In the genomic region with DNA sequence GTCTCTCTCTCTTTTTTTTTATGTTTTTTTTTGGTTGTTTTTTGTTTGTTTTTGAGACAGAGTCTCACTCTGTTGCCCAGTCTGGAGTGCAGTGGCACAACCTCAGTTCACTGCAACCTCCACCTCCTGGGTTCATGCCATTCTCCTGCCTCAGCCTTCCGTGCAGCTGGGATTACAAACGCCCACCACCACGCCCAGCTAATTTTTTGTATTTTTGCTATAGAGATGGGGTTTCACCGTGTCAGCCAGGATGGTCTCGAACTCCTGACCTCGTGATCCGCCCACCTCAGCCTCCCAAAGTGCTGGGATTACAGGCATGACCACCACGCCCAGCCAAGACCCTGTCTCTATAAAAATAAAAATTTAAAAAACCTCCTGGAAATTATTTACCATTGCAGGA, we compare ENCODE assay signal across 8 cellular contexts. TPM values are rescaled to one million over a fixed set of nuclear protein-coding genes. Genes with fewer than 3 reads are reported as not detected.
DNase-seq lines count a peak whose midpoint lies in the region; ATAC-seq, FAIRE-seq and TF ChIP-seq lines count a peak whose summit lies in the region.
"Not testable (repeated sequence)": the region's sequence is repeated elsewhere in the genome, so short reads cannot be mapped to it uniquely, and the experiment has no call there.

No MANE protein-coding gene starts in this region.

- H3K27me3 ChIP-seq in GM23338 (ENCODE audit: insufficient read depth); OCI-LY3 (ENCODE audit: low read depth, low read length); HepG2 (ENCODE audit: control insufficient read depth in 1 of 2, insufficient read depth in 2 of 2, low read length in 2 of 2); upper lobe of right lung: not testable (repeated sequence)

- H3F3A ChIP-seq in GM23338 (replicated peaks; ENCODE audit: low read depth) = not testable (repeated sequence)

- H4K20me1 ChIP-seq in GM23338 (replicated peaks; ENCODE audit: insufficient read depth) = peaks cover 17% of the 10 kb centered on the region
- peaks cover 19% of the 10 kb centered on the region for H4K20me1 ChIP-seq in OCI-LY3 (ENCODE audit: insufficient read depth, low read length)
- H4K20me1 ChIP-seq in HepG2 (ENCODE audit: insufficient read depth, low read length) = not testable (repeated sequence)

- not testable (repeated sequence) for DNase-seq in GM23338 (ENCODE audit: low spot score); central memory CD8-positive, alpha-beta T cell (ENCODE audit: low spot score in 2 of 2); HepG2 (ENCODE audit: low spot score)
- DNase-seq in activated CD8-positive, alpha-beta memory T cell treated with anti-CD3 and anti-CD28 coated beads for 24 hours = peak; percentile 30
- DNase-seq in upper lobe of right lung = peak; percentile 22

- ATAC-seq in GM23338; central memory CD8-positive, alpha-beta T cell (replicated peaks; ENCODE audit: extremely low read depth, poor library complexity, severe bottlenecking); HepG2; upper lobe of right lung: not testable (repeated sequence)

- not testable (repeated sequence) for TF ChIP-seq CTCF in GM23338 (conservative IDR thresholded peaks at IDR 0.05; ENCODE audit: low read depth in 2 of 2); HEK293 (tag by site-specific recombination; IDR thresholded peaks at IDR 0.05); OCI-LY3 (IDR thresholded peaks at IDR 0.05; ENCODE audit: low read depth, low read length); HepG2 (CRISPR knock-in tag; IDR thresholded peaks at IDR 0.05); upper lobe of right lung (IDR thresholded peaks at IDR 0.05)

- H3K9ac ChIP-seq in OCI-LY3 (ENCODE audit: low read length); HepG2 (ENCODE audit: insufficient read depth, low read depth, low read length): not testable (repeated sequence)

- intact Hi-C loops in dendritic cell treated with granulocyte-macrophage colony-stimulating factor and Interleukin-4, amounts not matched to agents 40 ng/mL and 50 ng/mL, for 4 days (cut with micrococcal nuclease); HepG2 (cut with micrococcal nuclease; ENCODE audit: unreplicated experiment); upper lobe of right lung (cut with DNase I): not testable (repeated sequence)

- CTCF ChIA-PET in HEK293 (lab: Yijun Ruan, JAX); HepG2 (lab: Yijun Ruan, JAX; ENCODE audit: low intra/inter-chr PET ratio, low total read pairs): not testable (repeated sequence)

- H3K9me3 Mint-ChIP-seq in GM23338; central memory CD8-positive, alpha-beta T cell; dendritic cell treated with granulocyte-macrophage colony-stimulating factor and Interleukin-4, amounts not matched to agents 40 ng/mL and 50 ng/mL, for 4 days: not testable (repeated sequence)

- H3K27me3 Mint-ChIP-seq in GM23338 (ENCODE audit: insufficient read depth, low read depth, poor library complexity); central memory CD8-positive, alpha-beta T cell; dendritic cell treated with granulocyte-macrophage colony-stimulating factor and Interleukin-4, amounts not matched to agents 40 ng/mL and 50 ng/mL, for 4 days: not testable (repeated sequence)

- not testable (repeated sequence) for TF ChIP-seq RAD21 in HepG2 (CRISPR knock-in tag; IDR thresholded peaks at IDR 0.05)

- H3K27ac Mint-ChIP-seq in GM23338 = not testable (repeated sequence)
- H3K27ac Mint-ChIP-seq in central memory CD8-positive, alpha-beta T cell (ENCODE audit: low read depth) = peak overlapping the region; percentile 41
- peak overlapping the region; percentile 17 for H3K27ac Mint-ChIP-seq in dendritic cell treated with granulocyte-macrophage colony-stimulating factor and Interleukin-4, amounts not matched to agents 40 ng/mL and 50 ng/mL, for 4 days

- 0 out of 2 replicates have a peak overlapping the region, but pooled peaks have one; percentile 50 for H3K27ac ChIP-seq in GM23338 (ENCODE audit: low read depth)
- H3K27ac ChIP-seq in HEK293 (ENCODE audit: extremely low read depth, low read depth, low read length); OCI-LY3 (ENCODE audit: low read length); HepG2 (ENCODE audit: extremely low read length, insufficient read depth, low read length); upper lobe of right lung: not testable (repeated sequence)

- not testable (repeated sequence) for FAIRE-seq in HepG2 (lab: Jason Lieb, UNC)

- H3K9me3 ChIP-seq in HEK293 (ENCODE audit: control insufficient read depth, insufficient read depth, low read depth, low read length); OCI-LY3 (ENCODE audit: insufficient read depth, low read length); HepG2 (ENCODE audit: low read length); upper lobe of right lung: not testable (repeated sequence)

- H3K4me3 Mint-ChIP-seq in GM23338; central memory CD8-positive, alpha-beta T cell; dendritic cell treated with granulocyte-macrophage colony-stimulating factor and Interleukin-4, amounts not matched to agents 40 ng/mL and 50 ng/mL, for 4 days: not testable (repeated sequence)

- POLR2A ChIA-PET in HEK293 (lab: Yijun Ruan, JAX); HepG2 (lab: Yijun Ruan, JAX): not testable (repeated sequence)

- not testable (repeated sequence) for H3K4me3 ChIP-seq in GM23338; HEK293 (ENCODE audit: low read depth, low read length); OCI-LY3 (ENCODE audit: low read length); HepG2 (replicated peaks in 1 of 3; ENCODE audit: insufficient read depth in 1 of 3, low read depth in 2 of 3, low read length in 3 of 3); upper lobe of right lung

- H3K4me1 ChIP-seq in GM23338 (ENCODE audit: insufficient read depth); HEK293 (ENCODE audit: control insufficient read depth, insufficient read depth, low read length); HepG2 (ENCODE audit: insufficient read depth, low read length); upper lobe of right lung: not testable (repeated sequence)
- H3K4me1 ChIP-seq in OCI-LY3 (ENCODE audit: low read length) = peaks cover 15% of the 10 kb centered on the region

- WGBS in HepG2 (ENCODE audit: low lambda C conversion rate) = 98% methylated on average over 8 of the region's 8 CpGs

- TF ChIP-seq EP300 in HepG2 (IDR thresholded peaks at IDR 0.05; ENCODE audit: low read depth in 2 of 2, low read length in 2 of 2); HepG2 (CRISPR knock-in tag; IDR thresholded peaks at IDR 0.05; ENCODE audit: borderline replicate concordance): not testable (repeated sequence)

- H3K36me3 Mint-ChIP-seq in GM23338 (ENCODE audit: low read depth) = not testable (repeated sequence)
- peaks cover 18% of the 10 kb centered on the region for H3K36me3 Mint-ChIP-seq in central memory CD8-positive, alpha-beta T cell (ENCODE audit: insufficient read depth)
- peaks cover 27% of the 10 kb centered on the region for H3K36me3 Mint-ChIP-seq in dendritic cell treated with granulocyte-macrophage colony-stimulating factor and Interleukin-4, amounts not matched to agents 40 ng/mL and 50 ng/mL, for 4 days (ENCODE audit: low read depth)

- H3K79me2 ChIP-seq in GM23338 (replicated peaks; ENCODE audit: insufficient read depth) (peaks cover 56% of the 10 kb centered on the region), OCI-LY3 (ENCODE audit: low read length) (peaks cover 30% of the 10 kb centered on the region)
- H3K79me2 ChIP-seq in HepG2 (ENCODE audit: insufficient read depth, low read length) = not testable (repeated sequence)

- not testable (repeated sequence) for H3K4me2 ChIP-seq in GM23338; HepG2 (ENCODE audit: low read depth, low read length)
- H3K4me2 ChIP-seq in OCI-LY3 (ENCODE audit: low read length) = peak overlapping the region; percentile 57; the same call in 1 of the 2 replicates

- in situ Hi-C loops in HepG2 (cut with HindIII; ENCODE audit: extremely low pct_ligation_motif_present, low pct_unique_long_range_greater_than_20kb) = not testable (repeated sequence)

- not testable (repeated sequence) for BruUV-seq in HepG2 (replicated peaks; lab: Mats Ljungman, UMichigan)

- not testable (repeated sequence) for H3K36me3 ChIP-seq in GM23338 (ENCODE audit: insufficient read depth); HEK293 (ENCODE audit: control insufficient read depth in 2 of 2, insufficient read depth in 1 of 2, low read length in 2 of 2); OCI-LY3 (replicated peaks; ENCODE audit: low read depth, low read length); HepG2 (replicated peaks in 1 of 2; ENCODE audit: control insufficient read depth in 1 of 2, insufficient read depth in 2 of 2, low read length in 2 of 2); upper lobe of right lung

- not testable (repeated sequence) for TF ChIP-seq POLR2A in HepG2 (IDR thresholded peaks at IDR 0.05; ENCODE audit: insufficient read depth in 1 of 2, low read depth in 2 of 2, low read length in 2 of 2)

- H3K9me2 ChIP-seq in GM23338 (ENCODE audit: insufficient read depth) = not testable (repeated sequence)

- H2AFZ ChIP-seq in GM23338; OCI-LY3 (ENCODE audit: low read depth, low read length); HepG2 (ENCODE audit: low read length): not testable (repeated sequence)

- not testable (repeated sequence) for H3K4me1 Mint-ChIP-seq in GM23338
- peaks cover 26% of the 10 kb centered on the region for H3K4me1 Mint-ChIP-seq in central memory CD8-positive, alpha-beta T cell
- H3K4me1 Mint-ChIP-seq in dendritic cell treated with granulocyte-macrophage colony-stimulating factor and Interleukin-4, amounts not matched to agents 40 ng/mL and 50 ng/mL, for 4 days (ENCODE audit: low read depth) = peaks cover 27% of the 10 kb centered on the region

RNA-seq across cellular contexts. Expression of a gene that starts 58.8 kb away (rescaled TPM):
- total RNA-seq in GM23338 (2014; rRNA removed; shearing (Covaris generic)) = 18.8 and 24.2 TPM in 2 replicates
- 26.3 and 27.1 TPM in 2 replicates for polyA plus RNA-seq in GM23338 (2016; fragmentation: Nextera tagmentation; extraction: Ambion mirVana)
- 1.3 and 4.3 TPM in 2 replicates for total RNA-seq in HepG2 (2016; rRNA removed; fragmentation: Illumina TruSeq; extraction: Trizol)
- 0.88 and 1.3 TPM in 2 replicates for total RNA-seq in HepG2 (2016; cell fraction: cytosol; rRNA removed; fragmentation: Illumina TruSeq; extraction: Trizol; ENCODE audit: low read depth)
- total RNA-seq in HepG2 (2016; cell fraction: insoluble cytoplasmic fraction; rRNA removed; fragmentation: Illumina TruSeq; extraction: Trizol) = 1.2 and 3.2 TPM in 2 replicates
- 0.86 and 1.1 TPM in 2 replicates for total RNA-seq in HepG2 (2016; cell fraction: membrane; rRNA removed; fragmentation: Illumina TruSeq; extraction: Trizol)
- 3.7 and 6.2 TPM in 2 replicates for total RNA-seq in HepG2 (2016; cell fraction: nucleus; rRNA removed; fragmentation: Illumina TruSeq; extraction: Trizol)
- 5.2 and 10.3 TPM in 2 replicates for polyA plus RNA-seq in HepG2 (2011; rRNA removed)
- polyA plus RNA-seq in HepG2 (2011; cell fraction: cytosol; rRNA removed) = 4.1 and 5.0 TPM in 2 replicates
- polyA plus RNA-seq in HepG2 (2011; cell fraction: nucleus; rRNA removed) = 17.3 and 21.3 TPM in 2 replicates
- polyA plus RNA-seq in HepG2 (2012) = 4.4 and 4.5 TPM in 2 replicates
- polyA plus RNA-seq in HepG2 (2016; cell fraction: cytosol; fragmentation: Illumina TruSeq; extraction: Trizol; ENCODE audit: low read depth) = 1.1 and 1.5 TPM in 2 replicates
- polyA plus RNA-seq in HepG2 (2016; cell fraction: insoluble cytoplasmic fraction; fragmentation: Illumina TruSeq; extraction: Trizol; ENCODE audit: low read depth) = 1.5 and 2.9 TPM in 2 replicates
- 1.1 and 1.2 TPM in 2 replicates for polyA plus RNA-seq in HepG2 (2016; cell fraction: membrane; fragmentation: Illumina TruSeq; extraction: Trizol; ENCODE audit: low read depth)
- polyA plus RNA-seq in HepG2 (2016; cell fraction: nucleus; fragmentation: Illumina TruSeq; extraction: Trizol; ENCODE audit: insufficient read depth, low read depth) = 17.9 and 19.1 TPM in 2 replicates
- 8.8 and 82.9 TPM in 2 replicates for polyA minus RNA-seq in HepG2 (2011; rRNA and poly(A)+ RNA removed; ENCODE audit: low replicate concordance)
- 3.7 and 4.7 TPM in 2 replicates for polyA minus RNA-seq in HepG2 (2011; cell fraction: cytosol; rRNA and poly(A)+ RNA removed)
- polyA minus RNA-seq in HepG2 (2011; cell fraction: nucleus; rRNA and poly(A)+ RNA removed) = 3.1 TPM in 2 replicates
- 105 TPM for total RNA-seq in upper lobe of right lung
